1 cellular context compared by ENCODE assay signal in the genomic region with DNA sequence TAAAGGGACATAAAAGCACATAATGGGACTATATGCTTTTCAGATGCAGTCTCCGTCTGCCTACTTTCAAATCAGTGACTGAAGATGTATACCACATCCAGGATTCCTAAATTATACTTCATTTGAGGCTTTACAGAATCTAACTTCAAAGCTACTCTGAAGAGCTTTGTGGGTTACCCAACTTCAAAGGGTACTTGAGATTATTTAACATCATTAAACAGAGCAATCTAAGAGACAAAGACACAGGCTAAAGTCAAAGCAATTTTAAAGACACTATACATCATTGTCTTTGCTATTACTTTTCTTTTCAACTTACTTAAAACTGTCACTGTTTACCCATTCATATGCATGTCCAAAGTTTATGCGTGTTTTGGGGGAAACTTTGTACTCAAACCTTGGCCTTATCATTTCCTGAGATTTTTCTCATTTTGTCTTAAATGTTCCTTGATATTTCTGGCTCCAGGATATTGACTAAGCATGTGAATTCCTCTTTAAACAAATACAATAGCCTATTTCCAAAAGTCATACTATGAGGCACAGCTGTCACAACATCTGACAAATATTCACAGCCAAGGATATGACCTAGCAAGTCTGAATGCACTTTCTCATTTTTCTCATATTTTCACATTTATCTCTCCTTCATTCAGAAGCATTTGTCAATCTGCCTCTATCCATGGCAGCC.
TF ChIP-seq lines count a peak whose summit lies in the region.

No MANE protein-coding gene starts in this region.

TF ChIP-seq in endothelial cell of umbilical vein, 7 proteins besides CTCF, POLR2A, EP300 and RAD21 (continued from another document):
- TF ChIP-seq, protein P1, sequence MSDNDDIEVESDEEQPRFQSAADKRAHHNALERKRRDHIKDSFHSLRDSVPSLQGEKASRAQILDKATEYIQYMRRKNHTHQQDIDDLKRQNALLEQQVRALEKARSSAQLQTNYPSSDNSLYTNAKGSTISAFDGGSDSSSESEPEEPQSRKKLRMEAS (IDR thresholded peaks at IDR 0.05; ENCODE audit: insufficient read depth, insufficient read length) = no peak
TF ChIP-seq in endothelial cell of umbilical vein: peak in this region for 4.
